Comparison of ENCODE assay signal across 21 cellular contexts in genomic region chr7:148144827-148145226, GRCh38.
"Had no signal": no experiment of that assay in that cellular context is flagged by ENCODE, and none has a peak within 500 bp of the region (broad histone marks: within the 10 kb centered on the region; RNA-seq: fewer than 3 reads in every experiment).

No MANE protein-coding gene starts in this region.

- H3K9ac ChIP-seq: SK-N-SH had no signal

- H3K9me2 ChIP-seq: SK-N-SH had no signal

- H3K4me3 ChIP-seq: ascending aorta had no signal

- DNase-seq: activated CD4-positive, alpha-beta memory T cell treated with anti-CD3 and anti-CD28 coated beads for 36 hours; activated CD4-positive, alpha-beta T cell treated with anti-CD3 and anti-CD28 coated beads, Interleukin-2, amount 10 ng/mL, durations not matched to agents 7 days and 5 days; activated CD4-positive, CD25-positive, alpha-beta regulatory T cell; activated CD8-positive, alpha-beta memory T cell treated with anti-CD3 and anti-CD28 coated beads for 24 hours; activated effector memory CD4-positive, alpha-beta T cell treated with anti-CD3 and anti-CD28 coated beads, Interleukin-2, amount 50 U/mL, for 16 hours; activated naive CD4-positive, alpha-beta T cell treated with Interleukin-2 at 50 U/mL for 16 hours; activated naive CD8-positive, alpha-beta T cell treated with anti-CD3 and anti-CD28 coated beads, Interleukin-2, amount 50 U/mL, for 24 hours; activated T-cell treated with anti-CD3 and anti-CD28 coated beads, Interleukin-2, amount 50 U/mL, for 4 hours; amniotic stem cell; KG1; NCI-H1092; NCI-H1930; NCI-H446; NCI-H524; RPMI8226; SK-N-SH; T-helper 1 cell had no signal

- ATAC-seq: activated naive CD4-positive, alpha-beta T cell treated with anti-CD3 and anti-CD28 coated beads, Interleukin-2, amount 50 U/mL, for 72 hours; activated naive CD8-positive, alpha-beta T cell treated with anti-CD3 and anti-CD28 coated beads, Interleukin-2, amount 50 U/mL, for 24 hours; activated T-cell treated with anti-CD3 and anti-CD28 coated beads, Interleukin-2, amount 50 U/mL, for 4 hours; Right ventricle myocardium inferior had no signal

- H3K36me3 ChIP-seq: ascending aorta had no signal

- H3K4me2 ChIP-seq: SK-N-SH had no signal

- H3K9me3 ChIP-seq: ascending aorta, SK-N-SH had no signal

- H3K27me3 ChIP-seq: ascending aorta had no signal

- H3K27ac ChIP-seq: ascending aorta, VCaP had no signal

- H3K4me1 ChIP-seq: ascending aorta had no signal
